Comparison of ENCODE assay signal across 27 cellular contexts in genomic region chr20:43528258-43528875, GRCh38. TPM values are rescaled to one million over a fixed set of nuclear protein-coding genes. Genes with fewer than 3 reads are reported as not detected.
DNase-seq lines count a peak whose midpoint lies in the region; ATAC-seq, FAIRE-seq and TF ChIP-seq lines count a peak whose summit lies in the region.
"Had no signal": no experiment of that assay in that cellular context is flagged by ENCODE, and none has a peak within 500 bp of the region (broad histone marks: within the 10 kb centered on the region; RNA-seq: fewer than 3 reads in every experiment).

No MANE protein-coding gene starts in this region.

- H3K9me3 ChIP-seq in HepG2 (ENCODE audit: low read length) (no peaks in the 10 kb centered on the region), right lobe of liver (no peaks in the 10 kb centered on the region)
- H3K9me3 ChIP-seq: BE2C had no signal

- H3K27ac ChIP-seq in HepG2 (ENCODE audit: extremely low read length, insufficient read depth, low read length), result no peak overlapping the region
- no peak overlapping the region for H3K27ac ChIP-seq in right lobe of liver
- no peak overlapping the region for H3K27ac ChIP-seq in coronary artery
- H3K27ac ChIP-seq: GM23248, RWPE1 had no signal

- no peaks in the 10 kb centered on the region for H3K27me3 ChIP-seq in HepG2 (ENCODE audit: control insufficient read depth in 1 of 2, insufficient read depth in 2 of 2, low read length in 2 of 2)
- no peaks in the 10 kb centered on the region for H3K27me3 ChIP-seq in right lobe of liver
- H3K27me3 ChIP-seq: BE2C, MG63 had no signal

- TF ChIP-seq EP300 in HepG2 (IDR thresholded peaks at IDR 0.05; ENCODE audit: low read depth in 2 of 2, low read length in 2 of 2) (no peak), HepG2 (CRISPR knock-in tag; IDR thresholded peaks at IDR 0.05; ENCODE audit: borderline replicate concordance) (no peak)

- CTCF ChIA-PET in HepG2 (lab: Yijun Ruan, JAX; ENCODE audit: low intra/inter-chr PET ratio, low total read pairs), result no interaction called here

- TF ChIP-seq RAD21 in HepG2 (CRISPR knock-in tag; IDR thresholded peaks at IDR 0.05), result no peak

- H4K20me1 ChIP-seq in HepG2 (ENCODE audit: insufficient read depth, low read length), result no peaks in the 10 kb centered on the region

- POLR2A ChIA-PET in HepG2 (lab: Yijun Ruan, JAX), result interaction anchor here (0.9 to 5.1 kb wide), 3 partner anchors 14 to 63 kb away, joined by 3 to 40 read pairs (median 31); partner anchors contain the start of genes IFT52 and SGK2

- H2AFZ ChIP-seq in HepG2 (ENCODE audit: low read length), result no peak overlapping the region
- H2AFZ ChIP-seq: GM23248 had no signal

- TF ChIP-seq CTCF in HepG2 (CRISPR knock-in tag; IDR thresholded peaks at IDR 0.05) (no peak), right lobe of liver (IDR thresholded peaks at IDR 0.05) (no peak), coronary artery (IDR thresholded peaks at IDR 0.05) (no peak)

- FAIRE-seq in HepG2 (lab: Jason Lieb, UNC), result no peak
- FAIRE-seq: GM19239 had no signal

- in situ Hi-C loops in HepG2 (cut with HindIII; ENCODE audit: extremely low pct_ligation_motif_present, low pct_unique_long_range_greater_than_20kb), result no loop called here

- H3K4me2 ChIP-seq in HepG2 (ENCODE audit: low read depth, low read length), result no peak overlapping the region

- intact Hi-C loops in HepG2 (cut with micrococcal nuclease; ENCODE audit: unreplicated experiment) (no loop called here), right lobe of liver (cut with DNase I) (no loop called here), posterior vena cava (cut with DNase I) (no loop called here)

- H3K4me3 ChIP-seq in HepG2 (replicated peaks in 1 of 3; ENCODE audit: insufficient read depth in 1 of 3, low read depth in 2 of 3, low read length in 3 of 3), result no peak overlapping the region
- no peak overlapping the region for H3K4me3 ChIP-seq in right lobe of liver
- no peak overlapping the region for H3K4me3 ChIP-seq in coronary artery
- H3K4me3 ChIP-seq: GM23248, MG63 had no signal

- H3K36me3 ChIP-seq in HepG2 (replicated peaks in 1 of 2; ENCODE audit: control insufficient read depth in 1 of 2, insufficient read depth in 2 of 2, low read length in 2 of 2) (no peaks in the 10 kb centered on the region), right lobe of liver (no peaks in the 10 kb centered on the region)
- H3K36me3 ChIP-seq: BE2C, MG63 had no signal

- TF ChIP-seq POLR2A in HepG2 (IDR thresholded peaks at IDR 0.05; ENCODE audit: insufficient read depth in 1 of 2, low read depth in 2 of 2, low read length in 2 of 2) (no peak), right lobe of liver (IDR thresholded peaks at IDR 0.05) (no peak)

- H3K79me2 ChIP-seq in HepG2 (ENCODE audit: insufficient read depth, low read length), result no peaks in the 10 kb centered on the region

- ATAC-seq in HepG2 (no peak), right lobe of liver (no peak)
- ATAC-seq: Panc1 had no signal

- no peak overlapping the region for H3K9ac ChIP-seq in HepG2 (ENCODE audit: insufficient read depth, low read depth, low read length)
- H3K9ac ChIP-seq: GM23248 had no signal

- DNase-seq in HepG2 (ENCODE audit: low spot score), result no peak
- no peak for DNase-seq in right lobe of liver
- DNase-seq in coronary artery (ENCODE audit: low spot score), result peak; percentile 60
- DNase-seq in posterior vena cava (ENCODE audit: low spot score), result peak; percentile 19
- no peak for DNase-seq in GM03348 (ENCODE audit: low spot score)
- DNase-seq in effector CD4-positive, alpha-beta T cell, result no peak
- DNase-seq in NCI-H1436 treated with DMSO at 0.1 percent for 48 hours (lab: John Stamatoyannopoulos, UW), result no peak
- DNase-seq: 8988T, ACHN, BE2C, Calu3, DMS79 treated with DMSO at 0.1 percent for 48 hours, GM23248, H7, KG1, MG63, NCI-H1105 treated with DMSO at 0.1 percent for 48 hours, NCI-H1694, NCI-H2029 treated with DMSO at 0.1 percent for 48 hours, NCI-H446 treated with DMSO at 0.1 percent for 48 hours, NCI-H526 treated with DMSO at 0.1 percent for 48 hours, SHP77 treated with DMSO at 0.1 percent for 48 hours had no signal

- BruUV-seq in HepG2 (replicated peaks; lab: Mats Ljungman, UMichigan), result no TSS peak

- 78% methylated on average over 8 of the region's 8 CpGs for WGBS in HepG2 (ENCODE audit: low lambda C conversion rate)
- WGBS in right lobe of liver (ENCODE audit: insufficient coverage, low coverage, low lambda C conversion rate, missing lambda C conversion rate), result 89% methylated on average over 3 of the region's 8 CpGs

- peaks cover 27% of the 10 kb centered on the region for H3K4me1 ChIP-seq in HepG2 (ENCODE audit: insufficient read depth, low read length)
- no peaks in the 10 kb centered on the region for H3K4me1 ChIP-seq in right lobe of liver
- H3K4me1 ChIP-seq: BE2C had no signal

TF ChIP-seq in HepG2, 621 proteins besides CTCF, POLR2A, EP300 and RAD21 (continues in another document):
- TF ChIP-seq ZBTB7B (CRISPR knock-in tag; IDR thresholded peaks at IDR 0.05) (no peak), ZNF510 (CRISPR knock-in tag; IDR thresholded peaks at IDR 0.05; ENCODE audit: low read depth) (no peak), ZBTB8A (CRISPR knock-in tag; IDR thresholded peaks at IDR 0.05; ENCODE audit: borderline replicate concordance, low read depth) (no peak), SATB2 (CRISPR knock-in tag; IDR thresholded peaks at IDR 0.05) (no peak), GABPA (IDR thresholded peaks at IDR 0.05; ENCODE audit: low read depth, low read length) (0 out of 2 replicates have a peak, but pooled peaks have one; percentile 11), GABPA (CRISPR knock-in tag; IDR thresholded peaks at IDR 0.05; ENCODE audit: low read depth) (no peak), TBP (CRISPR knock-in tag; IDR thresholded peaks at IDR 0.05) (no peak), ZMYM3 (CRISPR knock-in tag; IDR thresholded peaks at IDR 0.05) (no peak), ADNP (CRISPR knock-in tag; IDR thresholded peaks at IDR 0.05) (no peak), ZNF790 (CRISPR knock-in tag; IDR thresholded peaks at IDR 0.05; ENCODE audit: borderline replicate concordance) (no peak), ZNF501 (CRISPR knock-in tag; IDR thresholded peaks at IDR 0.05) (0 out of 2 replicates have a peak, but pooled peaks have one; percentile 4)

RNA-seq across cellular contexts. Expression of gene L3MBTL1, which starts 20.9 kb away (rescaled TPM):
- total RNA-seq in HepG2 (2016; rRNA removed; fragmentation: Illumina TruSeq; extraction: Trizol), result 2.4 and 9.0 TPM in 2 replicates
- 2.7 and 2.9 TPM in 2 replicates for total RNA-seq in HepG2 (2016; cell fraction: cytosol; rRNA removed; fragmentation: Illumina TruSeq; extraction: Trizol; ENCODE audit: low read depth)
- 1.7 and 8.3 TPM in 2 replicates for total RNA-seq in HepG2 (2016; cell fraction: insoluble cytoplasmic fraction; rRNA removed; fragmentation: Illumina TruSeq; extraction: Trizol)
- total RNA-seq in HepG2 (2016; cell fraction: membrane; rRNA removed; fragmentation: Illumina TruSeq; extraction: Trizol), result 1.8 and 3.0 TPM in 2 replicates
- total RNA-seq in HepG2 (2016; cell fraction: nucleus; rRNA removed; fragmentation: Illumina TruSeq; extraction: Trizol), result 19.0 and 22.4 TPM in 2 replicates
- 17.8 and 23.8 TPM in 2 replicates for polyA plus RNA-seq in HepG2 (2011; rRNA removed)
- polyA plus RNA-seq in HepG2 (2011; cell fraction: cytosol; rRNA removed), result 2.3 and 3.0 TPM in 2 replicates
- 165 and 173 TPM in 2 replicates for polyA plus RNA-seq in HepG2 (2011; cell fraction: nucleus; rRNA removed)
- polyA plus RNA-seq in HepG2 (2012), result 11.7 and 15.2 TPM in 2 replicates
- polyA plus RNA-seq in HepG2 (2016; cell fraction: cytosol; fragmentation: Illumina TruSeq; extraction: Trizol; ENCODE audit: low read depth), result 0.17 and 0.46 TPM in 2 replicates
- polyA plus RNA-seq in HepG2 (2016; cell fraction: insoluble cytoplasmic fraction; fragmentation: Illumina TruSeq; extraction: Trizol; ENCODE audit: low read depth), result 1.1 and 1.9 TPM in 2 replicates
- 0.76 and 0.97 TPM in 2 replicates for polyA plus RNA-seq in HepG2 (2016; cell fraction: membrane; fragmentation: Illumina TruSeq; extraction: Trizol; ENCODE audit: low read depth)
- 27.6 and 31.6 TPM in 2 replicates for polyA plus RNA-seq in HepG2 (2016; cell fraction: nucleus; fragmentation: Illumina TruSeq; extraction: Trizol; ENCODE audit: insufficient read depth, low read depth)
- polyA minus RNA-seq in HepG2 (2011; rRNA and poly(A)+ RNA removed; ENCODE audit: low replicate concordance), result 21.5 and 30.3 TPM in 2 replicates
- 2.5 TPM in 2 replicates for polyA minus RNA-seq in HepG2 (2011; cell fraction: cytosol; rRNA and poly(A)+ RNA removed)
- polyA minus RNA-seq in HepG2 (2011; cell fraction: nucleus; rRNA and poly(A)+ RNA removed), result 70.9 and 90.3 TPM in 2 replicates
- total RNA-seq in right lobe of liver, result 1 to 10 TPM; 1.2 to 3.2 (median 2.4) TPM
- total RNA-seq in posterior vena cava, result 1 to 10 TPM; 6.7 to 7.1 TPM
- total RNA-seq: HT1080 had no signal

RNA-seq across cellular contexts. Expression of gene SGK2, which starts 30.5 kb away (rescaled TPM):
- total RNA-seq in HepG2 (2016; rRNA removed; fragmentation: Illumina TruSeq; extraction: Trizol) (29.4 and 34.3 TPM in 2 replicates), right lobe of liver (10 to 100 TPM; 47.3 to 80.2 (median 66.9) TPM), posterior vena cava (1 to 10 TPM in 1 of 2 donors, under 1 TPM in 1; 0.76 to 1.3 TPM)
- 8.6 and 11.8 TPM in 2 replicates for total RNA-seq in HepG2 (2016; cell fraction: cytosol; rRNA removed; fragmentation: Illumina TruSeq; extraction: Trizol; ENCODE audit: low read depth)
- 29.7 and 31.2 TPM in 2 replicates for total RNA-seq in HepG2 (2016; cell fraction: insoluble cytoplasmic fraction; rRNA removed; fragmentation: Illumina TruSeq; extraction: Trizol)
- 25.9 and 26.5 TPM in 2 replicates for total RNA-seq in HepG2 (2016; cell fraction: membrane; rRNA removed; fragmentation: Illumina TruSeq; extraction: Trizol)
- 19.8 and 26.8 TPM in 2 replicates for total RNA-seq in HepG2 (2016; cell fraction: nucleus; rRNA removed; fragmentation: Illumina TruSeq; extraction: Trizol)
- polyA plus RNA-seq in HepG2 (2011; rRNA removed), result 6.2 and 12.6 TPM in 2 replicates
- 3.9 and 5.3 TPM in 2 replicates for polyA plus RNA-seq in HepG2 (2011; cell fraction: cytosol; rRNA removed)
- 24.1 and 26.7 TPM in 2 replicates for polyA plus RNA-seq in HepG2 (2011; cell fraction: nucleus; rRNA removed)
- polyA plus RNA-seq in HepG2 (2012), result 6.9 and 8.9 TPM in 2 replicates
- polyA plus RNA-seq in HepG2 (2016; cell fraction: cytosol; fragmentation: Illumina TruSeq; extraction: Trizol; ENCODE audit: low read depth), result 5.2 and 5.4 TPM in 2 replicates
- 21.3 and 23.7 TPM in 2 replicates for polyA plus RNA-seq in HepG2 (2016; cell fraction: insoluble cytoplasmic fraction; fragmentation: Illumina TruSeq; extraction: Trizol; ENCODE audit: low read depth)
- 14.3 and 14.5 TPM in 2 replicates for polyA plus RNA-seq in HepG2 (2016; cell fraction: membrane; fragmentation: Illumina TruSeq; extraction: Trizol; ENCODE audit: low read depth)
- polyA plus RNA-seq in HepG2 (2016; cell fraction: nucleus; fragmentation: Illumina TruSeq; extraction: Trizol; ENCODE audit: insufficient read depth, low read depth), result 36.0 and 42.8 TPM in 2 replicates
- 1.3 and 17.3 TPM in 2 replicates for polyA minus RNA-seq in HepG2 (2011; rRNA and poly(A)+ RNA removed; ENCODE audit: low replicate concordance)
- polyA minus RNA-seq in HepG2 (2011; cell fraction: cytosol; rRNA and poly(A)+ RNA removed), result 4.6 and 10.9 TPM in 2 replicates
- 16.4 and 18.5 TPM in 2 replicates for polyA minus RNA-seq in HepG2 (2011; cell fraction: nucleus; rRNA and poly(A)+ RNA removed)
- total RNA-seq: GM23248, H7, HT1080 had no signal
- polyA plus RNA-seq: CD14-positive monocyte, GM23248 had no signal

Comparison
In these comparisons a context has a peak if more than half of its experiments do, and no peak if none do; other contexts are left out.
1. DNase-seq: peak in coronary artery (single experiment) and posterior vena cava (single experiment); none in HepG2 (single experiment), right lobe of liver (0 of 3), GM03348 (single experiment), effector CD4-positive, alpha-beta T cell (single experiment) and NCI-H1436 treated with DMSO at 0.1 percent for 48 hours (single experiment).
2. RNA of gene SGK2, which starts 30.5 kb away (total RNA-seq): 47.3 to 80.2 TPM in right lobe of liver and 8.6 to 34.3 TPM in HepG2; 0.76 to 1.3 TPM in posterior vena cava; every median in the first group is over 4 times any median in the second.